In genomic region chr15:90213123-90213817, GRCh38 we compare ENCODE assay signal across 1 cellular context.
TF ChIP-seq lines count a peak whose summit lies in the region.

No MANE protein-coding gene starts in this region.

TF ChIP-seq in GM12878, 131 proteins besides CTCF, POLR2A, EP300 and RAD21:
- no peak for TF ChIP-seq LARP7 (IDR thresholded peaks at IDR 0.05)
- TF ChIP-seq BCL3 (IDR thresholded peaks at IDR 0.05; ENCODE audit: borderline replicate concordance, insufficient read depth, low read depth, low read length, poor library complexity, severe bottlenecking): peak; percentile 3
- no peak for TF ChIP-seq CBFB (IDR thresholded peaks at IDR 0.05; ENCODE audit: low read depth)
- peak; percentile 23; the same call in 1 of the 2 replicates for TF ChIP-seq IKZF1 (conservative IDR thresholded peaks at IDR 0.05)
- TF ChIP-seq ETV6 (conservative IDR thresholded peaks at IDR 0.05 in 1 of 2, IDR thresholded peaks at IDR 0.05 in 1 of 2; ENCODE audit: borderline replicate concordance in 1 of 2, low read depth in 1 of 2): 0 out of 4 replicates have a peak, but pooled peaks of 1 of the 2 experiments have one; percentile 21
- TF ChIP-seq JUNB (IDR thresholded peaks at IDR 0.05): peak; percentile 63
- TF ChIP-seq EED (IDR thresholded peaks at IDR 0.05; ENCODE audit: low read depth): 0 out of 2 replicates have a peak, but pooled peaks have one; percentile 46
- no peak for TF ChIP-seq ESRRA (IDR thresholded peaks at IDR 0.05; ENCODE audit: low read length)
